Comparison of ENCODE assay signal across 1 cellular context in genomic region chrX:270848-271367, GRCh38.
TF ChIP-seq lines count a peak whose summit lies in the region.

No MANE protein-coding gene starts in this region.

TF ChIP-seq in HepG2, 621 proteins besides CTCF, POLR2A, EP300 and RAD21 (continued from another document):
- 0 out of 2 replicates have a peak, but pooled peaks have one; percentile 31 for TF ChIP-seq ZGPAT (CRISPR knock-in tag; IDR thresholded peaks at IDR 0.05)
- no peak for TF ChIP-seq ASH2L (IDR thresholded peaks at IDR 0.05; ENCODE audit: insufficient read length, low read depth, low read length)
- peak; percentile 83 for TF ChIP-seq HNF1B (CRISPR knock-in tag; IDR thresholded peaks at IDR 0.05)
- TF ChIP-seq DPF2 (CRISPR knock-in tag; IDR thresholded peaks at IDR 0.05; ENCODE audit: borderline replicate concordance, low read depth): peak; percentile 76
- TF ChIP-seq MZF1 (CRISPR knock-in tag; IDR thresholded peaks at IDR 0.05; ENCODE audit: borderline replicate concordance): no peak
- TF ChIP-seq CHD4 (IDR thresholded peaks at IDR 0.05; ENCODE audit: borderline replicate concordance, low read length): no peak
- TF ChIP-seq ZNF674 (CRISPR knock-in tag; IDR thresholded peaks at IDR 0.05; ENCODE audit: low read depth): no peak
- TF ChIP-seq ZNF260 (CRISPR knock-in tag; IDR thresholded peaks at IDR 0.05; ENCODE audit: borderline replicate concordance, low read depth): no peak
- no peak for TF ChIP-seq ELF4 (CRISPR knock-in tag; IDR thresholded peaks at IDR 0.05; ENCODE audit: borderline replicate concordance)
- TF ChIP-seq ZNF160 (CRISPR knock-in tag; IDR thresholded peaks at IDR 0.05): no peak
- no peak for TF ChIP-seq PLSCR1 (CRISPR knock-in tag; IDR thresholded peaks at IDR 0.05; ENCODE audit: borderline replicate concordance)
- no peak for TF ChIP-seq ZNF207 (IDR thresholded peaks at IDR 0.05; ENCODE audit: borderline replicate concordance)
- TF ChIP-seq TBL1XR1 (IDR thresholded peaks at IDR 0.05; ENCODE audit: borderline replicate concordance, low read length, partially characterized antibody): no peak
- no peak for TF ChIP-seq NRL (CRISPR knock-in tag; IDR thresholded peaks at IDR 0.05; ENCODE audit: borderline replicate concordance)
- no peak for TF ChIP-seq TMF1 (CRISPR knock-in tag; IDR thresholded peaks at IDR 0.05; ENCODE audit: low read depth)
- TF ChIP-seq PREB (CRISPR knock-in tag; IDR thresholded peaks at IDR 0.05): no peak
- no peak for TF ChIP-seq ZNF768 (CRISPR knock-in tag; IDR thresholded peaks at IDR 0.05)
- no peak for TF ChIP-seq ETS1 (CRISPR knock-in tag; IDR thresholded peaks at IDR 0.05)
- TF ChIP-seq ZBTB40 (IDR thresholded peaks at IDR 0.05): no peak
- TF ChIP-seq ZBTB40 (CRISPR knock-in tag; IDR thresholded peaks at IDR 0.05): no peak; the same call in 1 of the 2 replicates
- no peak for TF ChIP-seq CC2D1A (CRISPR knock-in tag; IDR thresholded peaks at IDR 0.05)
- TF ChIP-seq TSC22D2 (CRISPR knock-in tag; IDR thresholded peaks at IDR 0.05; ENCODE audit: borderline replicate concordance): no peak
- TF ChIP-seq ZNF576 (CRISPR knock-in tag; IDR thresholded peaks at IDR 0.05): no peak
- no peak for TF ChIP-seq CREBL2 (CRISPR knock-in tag; IDR thresholded peaks at IDR 0.05; ENCODE audit: borderline replicate concordance)
- TF ChIP-seq POGK (CRISPR knock-in tag; conservative IDR thresholded peaks at IDR 0.05): no peak
- TF ChIP-seq ATM (IDR thresholded peaks at IDR 0.05; ENCODE audit: borderline replicate concordance): no peak
- TF ChIP-seq ZBTB43 (CRISPR knock-in tag; conservative IDR thresholded peaks at IDR 0.05): peak; percentile 65
- TF ChIP-seq SAFB2 (CRISPR knock-in tag; IDR thresholded peaks at IDR 0.05; ENCODE audit: borderline replicate concordance, low read depth): no peak
- peak; percentile 18; the same call in 1 of the 2 replicates for TF ChIP-seq TBX3 (IDR thresholded peaks at IDR 0.05; ENCODE audit: borderline replicate concordance)
